Comparison of ENCODE assay signal across 7 cellular contexts in the genomic region with DNA sequence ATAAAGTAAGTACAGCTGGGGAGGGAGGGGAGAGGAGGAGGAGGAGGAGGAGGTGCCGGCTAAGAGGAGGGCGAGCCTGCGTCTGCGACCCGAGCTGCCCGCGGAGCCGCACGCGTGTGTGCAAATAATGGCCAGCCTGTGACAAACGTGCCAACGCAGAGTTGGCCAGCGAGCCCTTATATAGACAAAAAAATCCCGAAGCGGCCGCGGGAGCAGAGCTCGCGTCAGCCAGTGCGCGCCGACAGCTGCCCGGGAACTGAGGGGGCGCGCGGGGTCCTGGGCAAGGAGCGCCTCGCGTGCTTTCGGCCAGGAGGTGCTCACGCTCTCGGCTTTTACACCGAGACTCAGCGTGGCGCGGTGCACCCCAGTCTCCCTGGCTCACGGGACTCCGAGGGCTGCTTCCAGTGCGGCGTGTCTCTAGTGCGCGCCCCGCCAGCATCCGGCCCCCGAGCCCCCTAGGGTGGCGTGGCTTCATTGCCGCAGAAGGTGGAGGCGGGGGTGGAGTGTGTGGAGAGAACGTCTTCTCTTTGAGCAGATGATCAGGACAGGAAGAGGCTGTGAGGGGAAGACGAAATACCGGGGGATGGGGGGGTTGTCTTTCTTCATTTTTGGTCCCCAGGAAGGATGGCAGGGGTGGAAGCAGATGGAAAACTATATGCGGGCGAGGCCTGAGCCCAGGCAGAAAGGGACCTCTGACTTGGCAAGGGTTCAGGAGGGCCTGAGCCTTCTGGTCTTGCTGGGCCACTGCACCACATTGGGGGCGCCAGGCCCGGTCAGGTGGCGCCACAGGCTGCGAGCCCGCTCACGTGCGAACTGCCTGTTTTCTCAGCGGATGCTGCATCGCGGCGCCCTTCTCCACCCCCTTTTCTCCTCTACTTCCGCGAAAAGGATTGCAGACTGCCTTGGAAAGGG. TPM values are rescaled to one million over a fixed set of nuclear protein-coding genes. Genes with fewer than 3 reads are reported as not detected.
DNase-seq lines count a peak whose midpoint lies in the region; ATAC-seq, FAIRE-seq and TF ChIP-seq lines count a peak whose summit lies in the region.

No MANE protein-coding gene starts in this region.

- no peaks in the 10 kb centered on the region for H3K27me3 ChIP-seq in bronchial epithelial cell (ENCODE audit: control insufficient read depth, insufficient read depth, low read length)

- DNase-seq in NCI-H2081 treated with DMSO at 0.1 percent for 48 hours (lab: John Stamatoyannopoulos, UW): peak; percentile 33
- peak; percentile 22 for DNase-seq in bronchial epithelial cell (ENCODE audit: low read depth)
- peak; percentile 73 for DNase-seq in islet precursor cell
- peak; percentile 65 for DNase-seq in stimulated activated CD4-positive, alpha-beta T cell treated with anti-CD3 and anti-CD28 coated beads, Interleukin-12 subunit alpha, Interleukin-12 subunit beta, amount 100 ng/mL, for 4 hours

- TF ChIP-seq CTCF in WI38 (IDR thresholded peaks at IDR 0.05; ENCODE audit: low read depth, low read length) (no peak), bronchial epithelial cell (IDR thresholded peaks at IDR 0.05; ENCODE audit: insufficient read depth, low read length, severe bottlenecking) (no peak)

- H3K36me3 ChIP-seq in bronchial epithelial cell (ENCODE audit: control insufficient read depth, insufficient read depth, low read length): no peaks in the 10 kb centered on the region

- FAIRE-seq in bronchial epithelial cell (lab: Jason Lieb, UNC): no peak

- H3K4me3 ChIP-seq in WI38 (ENCODE audit: low read depth, low read length): peak overlapping the region; percentile 66
- peak overlapping the region; percentile 75 for H3K4me3 ChIP-seq in bronchial epithelial cell (ENCODE audit: low read depth, low read length)

- ATAC-seq in GM18511 (IDR thresholded peaks at IDR 0.05; ENCODE audit: unreplicated experiment): peak; percentile 61
- ATAC-seq in HG02973 (IDR thresholded peaks at IDR 0.05; ENCODE audit: unreplicated experiment): peak; percentile 38

RNA-seq across cellular contexts. Expression of a gene that starts 0.7 kb away (rescaled TPM):
- total RNA-seq in bronchial epithelial cell: 8.8 and 10.0 TPM in 2 replicates

Comparison
In these comparisons a context has a peak if more than half of its experiments do, and no peak if none do; other contexts are left out.
1. Peak in every context shown above with its lines: DNase-seq, ATAC-seq and H3K4me3 ChIP-seq.
2. DNase-seq: peak in every context shown above with its lines; median percentile 73 in islet precursor cell; 65 in stimulated activated CD4-positive, alpha-beta T cell treated with anti-CD3 and anti-CD28 coated beads, Interleukin-12 subunit alpha, Interleukin-12 subunit beta, amount 100 ng/mL, for 4 hours; 33 in NCI-H2081 treated with DMSO at 0.1 percent for 48 hours; 22 in bronchial epithelial cell.